ENCODE assay signal across 8 cellular contexts in genomic region chr20:35277531-35278395, GRCh38. TPM values are rescaled to one million over a fixed set of nuclear protein-coding genes. Genes with fewer than 3 reads are reported as not detected.
A peak's percentile ranks its signal among the peaks of the same experiment; 100 is the strongest.
DNase-seq lines count a peak whose midpoint lies in the region; ATAC-seq and TF ChIP-seq lines count a peak whose summit lies in the region.

MMP24OS (minus strand) TSS chr20:35278122; CDS start chr20:35277929, 193 bp downstream.

- H3K9me3 Mint-ChIP-seq in chondrocyte (ENCODE audit: low read depth), result no peaks in the 10 kb centered on the region

- H3K4me1 Mint-ChIP-seq in chondrocyte (ENCODE audit: low read depth), result peaks cover 30% of the 10 kb centered on the region

- POLR2A ChIA-PET in AG04450 (lab: Yijun Ruan, JAX), result interaction anchor here (0.6 to 1.4 kb wide), 11 partner anchors 10 to 718 kb away, joined by 3 to 6 read pairs (median 3); no protein-coding TSS in a partner anchor

- peaks cover 24% of the 10 kb centered on the region for H3K36me3 Mint-ChIP-seq in chondrocyte (ENCODE audit: low read depth)

- H3K27me3 Mint-ChIP-seq in chondrocyte (ENCODE audit: low read depth), result no peaks in the 10 kb centered on the region

- H3K4me3 ChIP-seq in AG04450 (ENCODE audit: low read depth, low read length), result peak within 1 kb of the TSS; percentile 84

- H3K9me3 ChIP-seq in AG04450 (ENCODE audit: control insufficient read depth, insufficient read depth, low read length), result no peaks in the 10 kb centered on the region; the same call in 1 of the 2 replicates

- DNase-seq in AG04450 (ENCODE audit: low read depth, low spot score) (peak; percentile 49), NCI-H2227 (lab: John Stamatoyannopoulos, UW; ENCODE audit: unreplicated experiment) (peak; percentile 97), chondrocyte (ENCODE audit: low spot score) (no peak), kidney glomerular epithelial cell (lab: John Stamatoyannopoulos, UW) (peak; percentile 77)
- DNase-seq in activated CD4-positive, alpha-beta T cell treated with anti-CD3 and anti-CD28 coated beads for 24 hours (ENCODE audit: low read depth in 2 of 2), result peak; percentile 82
- peak; percentile 82 to 89 for DNase-seq in stimulated activated CD4-positive, alpha-beta T cell treated with anti-CD3 and anti-CD28 coated beads, Interleukin-15, amount 100 ng/mL, for 48 hours (ENCODE audit: low read depth in 2 of 2)

- peak within 1 kb of the TSS; percentile 93 for H3K27ac Mint-ChIP-seq in chondrocyte (ENCODE audit: unreplicated experiment)

- peak within 1 kb of the TSS; percentile 96 for H3K4me3 Mint-ChIP-seq in chondrocyte (ENCODE audit: unreplicated experiment)

- TF ChIP-seq CTCF in AG04450 (IDR thresholded peaks at IDR 0.05; ENCODE audit: low read depth, low read length) (peak; percentile 17; the same call in 1 of the 2 replicates), chondrocyte (IDR thresholded peaks at IDR 0.05) (peak; percentile 70)

- CTCF ChIA-PET in AG04450 (lab: Charles Lee), result interaction anchor here (0.6 to 1.4 kb wide), 7 partner anchors 19 to 170 kb away, joined by 3 to 7 read pairs (median 3); no protein-coding TSS in a partner anchor

- ATAC-seq in GM18858 (IDR thresholded peaks at IDR 0.05; ENCODE audit: unreplicated experiment) (peak; percentile 58), HG03066 (IDR thresholded peaks at IDR 0.05; ENCODE audit: low read depth, unreplicated experiment) (peak; percentile 80)

- peak within 1 kb of the TSS; percentile 75 for H3K27ac ChIP-seq in AG04450 (ENCODE audit: low read depth, low read length)

- H3K27me3 ChIP-seq in AG04450 (ENCODE audit: control insufficient read depth, insufficient read depth, low read length), result no peaks in the 10 kb centered on the region

RNA-seq across cellular contexts. Expression of gene MMP24OS, which starts in this region (rescaled TPM):
- 35.3 and 44.9 TPM in 2 replicates for polyA plus RNA-seq in AG04450 (2011; rRNA removed)
- 30.3 and 34.6 TPM in 2 replicates for polyA minus RNA-seq in AG04450 (2011; rRNA and poly(A)+ RNA removed)
- 89.8 to 94.6 TPM (median 91.5 TPM) in 3 replicates for total RNA-seq in chondrocyte
